In genomic region chr3:132568427-132568826, GRCh38 we compare ENCODE assay signal across 20 cellular contexts. TPM values are rescaled to one million over a fixed set of nuclear protein-coding genes. Genes with fewer than 3 reads are reported as not detected.
DNase-seq lines count a peak whose midpoint lies in the region; ATAC-seq lines count a peak whose summit lies in the region.
"Had no signal": no experiment of that assay in that cellular context is flagged by ENCODE, and none has a peak within 500 bp of the region (broad histone marks: within the 10 kb centered on the region; RNA-seq: fewer than 3 reads in every experiment).

No MANE protein-coding gene starts in this region.

- no peak for DNase-seq in activated T-cell treated with anti-CD3 and anti-CD28 coated beads, Interleukin-2, amount 50 U/mL, for 24 hours
- DNase-seq in activated T-cell treated with anti-CD3 and anti-CD28 coated beads, Interleukin-2, amount 50 U/mL, for 48 hours: no peak
- no peak for DNase-seq in activated T-helper 1 cell treated with anti-CD3 and anti-CD28 coated beads, Interleukin-12 subunit alpha, Interleukin-12 subunit beta, Interleukin-2, Interleukin-4 antibody, amounts not matched to agents 30 ng/mL and 10 ng/mL and 1 ng/mL, durations not matched to agents 14 hours and 24 hours and 36 hours (ENCODE audit: low spot score)
- DNase-seq in fibroblast of peridontal ligament (ENCODE audit: extremely low read depth) (peak; percentile 23), NCI-H345 treated with DMSO at 0.1 percent for 48 hours (lab: John Stamatoyannopoulos, UW; ENCODE audit: unreplicated experiment) (no peak), mesendoderm (no peak)
- no peak for DNase-seq in activated naive CD4-positive, alpha-beta T cell treated with anti-CD3 and anti-CD28 coated beads, Interleukin-2, amount 50 U/mL, for 72 hours (ENCODE audit: low spot score in 2 of 2)
- DNase-seq: DND-41, GDM1, HCEC 1CT, KBM-7, NCI-H1048, NCI-H1436 treated with DMSO at 0.1 percent for 48 hours, NCI-H2029 treated with DMSO at 0.1 percent for 48 hours, NCI-H2171 treated with DMSO at 0.1 percent for 48 hours, NCI-H748 treated with DMSO at 0.1 percent for 48 hours, PC-3 had no signal

- no peaks in the 10 kb centered on the region for H3K79me1 ChIP-seq in mesendoderm (ENCODE audit: low read length)

- H3K4me1 Mint-ChIP-seq in activated T-cell treated with anti-CD3 and anti-CD28 coated beads, Interleukin-2, amount 50 U/mL, for 24 hours (ENCODE audit: low read depth): peaks cover 23% of the 10 kb centered on the region
- H3K4me1 Mint-ChIP-seq in activated T-helper 1 cell treated with anti-CD3 and anti-CD28 coated beads, Interleukin-12 subunit alpha, Interleukin-12 subunit beta, Interleukin-2, Interleukin-4 antibody, amounts not matched to agents 30 ng/mL and 10 ng/mL and 1 ng/mL, durations not matched to agents 14 hours and 24 hours and 36 hours (ENCODE audit: low read depth): peaks cover 19% of the 10 kb centered on the region

- no CpG with 5 or more reads among the region's 2 CpGs for WGBS in mesendoderm (ENCODE audit: extremely low coverage, insufficient coverage, low lambda C conversion rate)

- H2BK15ac ChIP-seq in mesendoderm (replicated peaks; ENCODE audit: low read depth): no peak overlapping the region

- no peak overlapping the region for H3K4ac ChIP-seq in mesendoderm (ENCODE audit: low read depth, low read length)

- H2BK5ac ChIP-seq in mesendoderm (ENCODE audit: low read length): no peak overlapping the region

- H3K18ac ChIP-seq in mesendoderm (ENCODE audit: low read length): no peak overlapping the region

- H3K4me3 Mint-ChIP-seq in activated T-cell treated with anti-CD3 and anti-CD28 coated beads, Interleukin-2, amount 50 U/mL, for 24 hours: no peak overlapping the region
- H3K4me3 Mint-ChIP-seq in activated T-helper 1 cell treated with anti-CD3 and anti-CD28 coated beads, Interleukin-12 subunit alpha, Interleukin-12 subunit beta, Interleukin-2, Interleukin-4 antibody, amounts not matched to agents 30 ng/mL and 10 ng/mL and 1 ng/mL, durations not matched to agents 14 hours and 24 hours and 36 hours: no peak overlapping the region

- H3K79me2 ChIP-seq in mesendoderm (ENCODE audit: control insufficient read depth, insufficient read depth, low read length): no peaks in the 10 kb centered on the region

- no peaks in the 10 kb centered on the region for H3K4me1 ChIP-seq in mesendoderm (ENCODE audit: control insufficient read depth, low read depth, low read length)
- H3K4me1 ChIP-seq: A549 had no signal

- H3K36me3 Mint-ChIP-seq in activated T-cell treated with anti-CD3 and anti-CD28 coated beads, Interleukin-2, amount 50 U/mL, for 24 hours (ENCODE audit: low read depth): peaks cover 63% of the 10 kb centered on the region
- peaks cover 20% of the 10 kb centered on the region for H3K36me3 Mint-ChIP-seq in activated T-helper 1 cell treated with anti-CD3 and anti-CD28 coated beads, Interleukin-12 subunit alpha, Interleukin-12 subunit beta, Interleukin-2, Interleukin-4 antibody, amounts not matched to agents 30 ng/mL and 10 ng/mL and 1 ng/mL, durations not matched to agents 14 hours and 24 hours and 36 hours (ENCODE audit: low read depth)
- H3K36me3 Mint-ChIP-seq in activated naive CD4-positive, alpha-beta T cell treated with anti-CD3 and anti-CD28 coated beads, Interleukin-2, amount 50 U/mL, for 72 hours: peaks cover 12 to 16% of the 10 kb centered on the region in 2 donors

- H3K27ac ChIP-seq in mesendoderm (ENCODE audit: low read depth, low read length): no peak overlapping the region
- H3K27ac ChIP-seq: A549 had no signal

- no peaks in the 10 kb centered on the region for H3K27me3 ChIP-seq in mesendoderm (ENCODE audit: insufficient read depth, low read length, poor library complexity)
- H3K27me3 ChIP-seq: BLaER1 treated with 17β-estradiol and CSF1 and Interleukin-3, amounts not matched to agents 10 nM and 100 nM had no signal

- H3K27me3 Mint-ChIP-seq in activated T-cell treated with anti-CD3 and anti-CD28 coated beads, Interleukin-2, amount 50 U/mL, for 24 hours: no peaks in the 10 kb centered on the region
- no peaks in the 10 kb centered on the region for H3K27me3 Mint-ChIP-seq in activated T-helper 1 cell treated with anti-CD3 and anti-CD28 coated beads, Interleukin-12 subunit alpha, Interleukin-12 subunit beta, Interleukin-2, Interleukin-4 antibody, amounts not matched to agents 30 ng/mL and 10 ng/mL and 1 ng/mL, durations not matched to agents 14 hours and 24 hours and 36 hours (ENCODE audit: insufficient read depth)

- no peak overlapping the region for H4K5ac ChIP-seq in mesendoderm (ENCODE audit: low read length)

- H3K23ac ChIP-seq in mesendoderm (ENCODE audit: low read length): no peak overlapping the region

- no peak overlapping the region for H3K56ac ChIP-seq in mesendoderm (ENCODE audit: low read length)

- H3K4me2 ChIP-seq in mesendoderm (ENCODE audit: low read length): no peak overlapping the region
- H3K4me2 ChIP-seq: A549 had no signal

- intact Hi-C loops in activated T-helper 1 cell treated with anti-CD3 and anti-CD28 coated beads, Interleukin-12 subunit alpha, Interleukin-12 subunit beta, Interleukin-2, Interleukin-4 antibody, amounts not matched to agents 30 ng/mL and 10 ng/mL and 1 ng/mL, durations not matched to agents 14 hours and 24 hours and 36 hours (cut with micrococcal nuclease): no loop called here

- no peaks in the 10 kb centered on the region for H3K36me3 ChIP-seq in mesendoderm (ENCODE audit: control insufficient read depth, insufficient read depth, low read length)

- no peak for ATAC-seq in activated naive CD4-positive, alpha-beta T cell treated with anti-CD3 and anti-CD28 coated beads, Interleukin-2, amount 50 U/mL, for 72 hours
- ATAC-seq: A549, GM12878, PC-3 had no signal

- peak overlapping the region; percentile 88 for H3K27ac Mint-ChIP-seq in activated T-cell treated with anti-CD3 and anti-CD28 coated beads, Interleukin-2, amount 50 U/mL, for 24 hours
- H3K27ac Mint-ChIP-seq in activated T-helper 1 cell treated with anti-CD3 and anti-CD28 coated beads, Interleukin-12 subunit alpha, Interleukin-12 subunit beta, Interleukin-2, Interleukin-4 antibody, amounts not matched to agents 30 ng/mL and 10 ng/mL and 1 ng/mL, durations not matched to agents 14 hours and 24 hours and 36 hours: peak overlapping the region; percentile 86
- peak overlapping the region in 1 of 2 donors; percentile 82 for H3K27ac Mint-ChIP-seq in activated naive CD4-positive, alpha-beta T cell treated with anti-CD3 and anti-CD28 coated beads, Interleukin-2, amount 50 U/mL, for 72 hours

- no peak overlapping the region for H2AK5ac ChIP-seq in mesendoderm (ENCODE audit: low read length)

- H2BK120ac ChIP-seq in mesendoderm (ENCODE audit: low read depth, low read length): no peak overlapping the region

- H3K9me3 Mint-ChIP-seq in activated T-cell treated with anti-CD3 and anti-CD28 coated beads, Interleukin-2, amount 50 U/mL, for 24 hours: peaks cover 5% of the 10 kb centered on the region
- no peaks in the 10 kb centered on the region for H3K9me3 Mint-ChIP-seq in activated T-helper 1 cell treated with anti-CD3 and anti-CD28 coated beads, Interleukin-12 subunit alpha, Interleukin-12 subunit beta, Interleukin-2, Interleukin-4 antibody, amounts not matched to agents 30 ng/mL and 10 ng/mL and 1 ng/mL, durations not matched to agents 14 hours and 24 hours and 36 hours
- H3K9me3 Mint-ChIP-seq in activated naive CD4-positive, alpha-beta T cell treated with anti-CD3 and anti-CD28 coated beads, Interleukin-2, amount 50 U/mL, for 72 hours: no peaks in the 10 kb centered on the region

- no peak overlapping the region for H4K8ac ChIP-seq in mesendoderm (ENCODE audit: low read depth, low read length)

- no peak overlapping the region for H3K9ac ChIP-seq in mesendoderm (ENCODE audit: low read length)

- H3K4me3 ChIP-seq in mesendoderm (ENCODE audit: low read length): no peak overlapping the region
- H3K4me3 ChIP-seq: A549; BLaER1 treated with 17β-estradiol and CSF1 and Interleukin-3, amounts not matched to agents 10 nM and 100 nM; GM12878 had no signal

RNA-seq across cellular contexts. Expression of gene ACKR4, which starts 28.6 kb away (rescaled TPM):
- 0.15 and 0.16 TPM in 2 replicates for total RNA-seq in activated T-helper 1 cell treated with anti-CD3 and anti-CD28 coated beads, Interleukin-12 subunit alpha, Interleukin-12 subunit beta, Interleukin-2, Interleukin-4 antibody, amounts not matched to agents 30 ng/mL and 10 ng/mL and 1 ng/mL, durations not matched to agents 14 hours and 24 hours and 36 hours
- not detected for polyA plus RNA-seq in mesendoderm (2013, experiment 1 of 2)
- not detected for polyA plus RNA-seq in mesendoderm (2013, experiment 2 of 2)
- 1 to 10 TPM in 1 of 2 donors, under 1 TPM in 1; 0.51 to 1.2 TPM for total RNA-seq in activated naive CD4-positive, alpha-beta T cell treated with anti-CD3 and anti-CD28 coated beads, Interleukin-2, amount 50 U/mL, for 72 hours
- total RNA-seq: PC-3 had no signal
